Comparison of ENCODE assay signal across 25 cellular contexts in genomic region chr3:62207197-62207596, GRCh38.
"Had no signal": no experiment of that assay in that cellular context is flagged by ENCODE, and none has a peak within 500 bp of the region (broad histone marks: within the 10 kb centered on the region; RNA-seq: fewer than 3 reads in every experiment).

No MANE protein-coding gene starts in this region.

- DNase-seq: colonic mucosa; cortex of kidney; effector CD8-positive, alpha-beta T cell; effector memory CD8-positive, alpha-beta T cell; endodermal cell; erythroblast; esophagus squamous epithelium; foreskin fibroblast; foreskin melanocyte; gastrocnemius medialis; glutamatergic neuron; head of caudate nucleus; heart right ventricle; hippocampal formation; kidney; kidney glomerular epithelial cell; left ventricle myocardium inferior; lower lobe of right lung; mesenchymal stem cell; midbrain; naive thymus-derived CD4-positive, alpha-beta T cell had no signal

- H3K36me3 ChIP-seq: colonic mucosa had no signal

- H3K9me3 ChIP-seq: colonic mucosa, esophagus squamous epithelium, gastrocnemius medialis, heart right ventricle, left ventricle myocardium inferior, lower lobe of right lung had no signal

- FAIRE-seq: endometrium, islet of Langerhans, kidney had no signal

- ATAC-seq: effector memory CD8-positive, alpha-beta T cell; esophagus mucosa; gastrocnemius medialis; heart right ventricle; lower lobe of right lung; naive thymus-derived CD4-positive, alpha-beta T cell had no signal

- H3K27ac ChIP-seq: colonic mucosa, epithelial cell of prostate, esophagus squamous epithelium, gastrocnemius medialis, heart right ventricle, left ventricle myocardium inferior, lower lobe of right lung had no signal

- H3K27me3 ChIP-seq: colonic mucosa, esophagus squamous epithelium, gastrocnemius medialis, heart right ventricle had no signal

- H3K4me3 ChIP-seq: colonic mucosa, esophagus squamous epithelium, gastrocnemius medialis, heart right ventricle, left ventricle myocardium inferior, lower lobe of right lung had no signal

- H3K4me1 ChIP-seq: colonic mucosa, esophagus squamous epithelium, gastrocnemius medialis, heart right ventricle, left ventricle myocardium inferior, lower lobe of right lung had no signal
